ENCODE assay signal across 21 cellular contexts in genomic region chr4:186852078-186852420, GRCh38.
"Had no signal": no experiment of that assay in that cellular context is flagged by ENCODE, and none has a peak within 500 bp of the region (broad histone marks: within the 10 kb centered on the region; RNA-seq: fewer than 3 reads in every experiment).

No MANE protein-coding gene starts in this region.

- H3K27ac ChIP-seq: brain microvascular endothelial cell, left ventricle myocardium inferior, pancreas, SK-N-MC, spleen, testis, upper lobe of left lung had no signal

- H3K9me3 ChIP-seq: pancreas, testis had no signal

- H3K27me3 ChIP-seq: brain microvascular endothelial cell, pancreas, spleen, testis, upper lobe of left lung had no signal

- H3K36me3 ChIP-seq: brain microvascular endothelial cell, left ventricle myocardium inferior, pancreas, spleen, upper lobe of left lung had no signal

- H3K4me3 ChIP-seq: left ventricle myocardium inferior, pancreas, SK-N-MC, spleen, testis, upper lobe of left lung had no signal

- H3K4me1 ChIP-seq: left ventricle myocardium inferior, pancreas, spleen, testis, upper lobe of left lung had no signal

- ATAC-seq: activated CD8-positive, alpha-beta memory T cell treated with anti-CD3 and anti-CD28 coated beads, Interleukin-2, amount 10 ng/mL, durations not matched to agents 7 days and 5 days; activated T-helper 17 cell treated with anti-CD3 and anti-CD28 coated beads, Interleukin-2, amount 50 U/mL, for 72 hours; naive thymus-derived CD4-positive, alpha-beta T cell; pancreas; sciatic nerve; stimulated activated memory B cell treated with anti-CD40 and anti-IgM and Interleukin-4, amounts not matched to agents 10 μg/mL and 1 μg/mL and 100 μg/mL, for 72 hours had no signal

- DNase-seq: activated CD4-positive, alpha-beta memory T cell treated with anti-CD3 and anti-CD28 coated beads for 36 hours; activated CD8-positive, alpha-beta memory T cell treated with anti-CD3 and anti-CD28 coated beads, Interleukin-2, amount 10 ng/mL, durations not matched to agents 7 days and 5 days; activated naive CD4-positive, alpha-beta T cell treated with Interleukin-2 at 50 U/mL for 16 hours; aorta; brain microvascular endothelial cell; effector CD8-positive, alpha-beta T cell; foreskin fibroblast; glutamatergic neuron; hypothalamus; kidney; left ventricle myocardium inferior; naive thymus-derived CD4-positive, alpha-beta T cell; pancreas; spleen; stimulated activated CD4-positive, alpha-beta T cell treated with anti-CD3 and anti-CD28 coated beads, Interleukin-4, amount 100 ng/mL, for 4 hours; testis; upper lobe of left lung had no signal

- FAIRE-seq: kidney had no signal
